1 cellular context compared by ENCODE assay signal in genomic region chr16:626174-626765, GRCh38.
TF ChIP-seq lines count a peak whose summit lies in the region.

No MANE protein-coding gene starts in this region.

TF ChIP-seq in WTC11, 78 proteins besides CTCF, POLR2A, EP300 and RAD21:
- TF ChIP-seq NR3C1 (CRISPR knock-in tag; conservative IDR thresholded peaks at IDR 0.05; ENCODE audit: low read depth) (no peak), NFYB (CRISPR knock-in tag; conservative IDR thresholded peaks at IDR 0.05; ENCODE audit: low read depth) (no peak), USF2 (CRISPR knock-in tag; IDR thresholded peaks at IDR 0.05) (no peak), GABPB1 (CRISPR knock-in tag; IDR thresholded peaks at IDR 0.05) (no peak), E2F5 (CRISPR knock-in tag; IDR thresholded peaks at IDR 0.05) (no peak), GTF2I (CRISPR knock-in tag; conservative IDR thresholded peaks at IDR 0.05) (no peak), ATF3 (CRISPR knock-in tag; conservative IDR thresholded peaks at IDR 0.05) (no peak), MLX (CRISPR knock-in tag; IDR thresholded peaks at IDR 0.05) (no peak), IRF1 (CRISPR knock-in tag; IDR thresholded peaks at IDR 0.05) (no peak), NR1H2 (CRISPR knock-in tag; IDR thresholded peaks at IDR 0.05) (no peak), PREB (CRISPR knock-in tag; IDR thresholded peaks at IDR 0.05; ENCODE audit: borderline replicate concordance) (no peak), HMGXB4 (CRISPR knock-in tag; IDR thresholded peaks at IDR 0.05) (no peak), EMX1 (CRISPR knock-in tag; IDR thresholded peaks at IDR 0.05) (no peak), ETV6 (CRISPR knock-in tag; IDR thresholded peaks at IDR 0.05) (no peak), ELF4 (CRISPR knock-in tag; IDR thresholded peaks at IDR 0.05; ENCODE audit: low read depth) (no peak)
